In the genomic region with DNA sequence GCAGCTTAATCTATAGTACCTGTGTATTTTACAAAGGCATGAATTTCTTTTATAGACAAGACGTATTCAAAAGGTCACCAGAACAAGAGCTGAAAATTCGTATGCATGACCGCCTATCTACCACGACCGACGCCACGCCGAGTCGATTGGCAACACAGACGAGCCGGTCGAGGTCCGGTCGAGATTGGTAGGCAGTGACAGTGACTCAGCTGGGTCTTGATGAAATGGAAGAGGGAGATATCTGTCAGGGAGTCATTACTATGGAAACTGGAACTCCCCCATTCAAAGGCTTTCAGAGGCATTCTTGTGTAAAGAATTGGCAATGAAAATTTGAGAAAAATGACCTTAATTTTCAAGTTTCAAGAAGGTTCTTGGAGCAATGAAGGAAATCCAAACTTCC, we compare ENCODE assay signal across 14 cellular contexts. TPM values are rescaled to one million over a fixed set of nuclear protein-coding genes. Genes with fewer than 3 reads are reported as not detected.
DNase-seq lines count a peak whose midpoint lies in the region; ATAC-seq and TF ChIP-seq lines count a peak whose summit lies in the region.
"Had no signal": no experiment of that assay in that cellular context is flagged by ENCODE, and none has a peak within 500 bp of the region (broad histone marks: within the 10 kb centered on the region; RNA-seq: fewer than 3 reads in every experiment).

No MANE protein-coding gene starts in this region.

- H3K79me2 ChIP-seq in hepatocyte (peaks cover 66% of the 10 kb centered on the region), trophoblast cell (ENCODE audit: control insufficient read depth, insufficient read depth, low read length, poor library complexity) (peaks cover 18% of the 10 kb centered on the region)

- H4K12ac ChIP-seq in trophoblast cell (ENCODE audit: low read depth, low read length): no peak overlapping the region

- no peaks in the 10 kb centered on the region for H3K9me3 Mint-ChIP-seq in activated T-cell treated with anti-CD3 and anti-CD28 coated beads, Interleukin-2, amount 50 U/mL, for 72 hours
- no peaks in the 10 kb centered on the region for H3K9me3 Mint-ChIP-seq in T-cell
- no peaks in the 10 kb centered on the region for H3K9me3 Mint-ChIP-seq in stimulated activated naive CD8-positive, alpha-beta T cell treated with anti-CD3 and anti-CD28 coated beads, Interleukin-15, Interleukin-2, amounts not matched to agents 100 ng/mL and 50 ng/mL, for 24 hours

- peaks cover 52% of the 10 kb centered on the region for H3K4me1 Mint-ChIP-seq in activated T-cell treated with anti-CD3 and anti-CD28 coated beads, Interleukin-2, amount 50 U/mL, for 72 hours (ENCODE audit: low read depth)
- peaks cover 55 to 58% (median 56%) of the 10 kb centered on the region in 3 donors for H3K4me1 Mint-ChIP-seq in T-cell
- peaks cover 61% of the 10 kb centered on the region for H3K4me1 Mint-ChIP-seq in stimulated activated naive CD8-positive, alpha-beta T cell treated with anti-CD3 and anti-CD28 coated beads, Interleukin-15, Interleukin-2, amounts not matched to agents 100 ng/mL and 50 ng/mL, for 24 hours (ENCODE audit: low read depth)

- no peak for TF ChIP-seq CTCF in hepatocyte (IDR thresholded peaks at IDR 0.05; ENCODE audit: poor library complexity)

- WGBS in hepatocyte (ENCODE audit: low lambda C conversion rate, missing lambda C conversion rate): 96% methylated on average over 14 of the region's 14 CpGs
- no CpG with 5 or more reads among the region's 14 CpGs for WGBS in trophoblast cell (ENCODE audit: extremely low coverage, insufficient coverage, insufficient read length)

- no peak for ATAC-seq in activated T-cell treated with anti-CD3 and anti-CD28 coated beads, Interleukin-2, amount 50 U/mL, for 72 hours (replicated peaks in 1 of 2)
- ATAC-seq in T-cell (replicated peaks in 1 of 4): no peak

- peaks cover 9% of the 10 kb centered on the region for H4K20me1 ChIP-seq in hepatocyte (ENCODE audit: insufficient read depth, poor library complexity, severe bottlenecking)

- CTCF ChIA-PET in T-cell (lab: Charles Lee): interaction anchor here (0.6 kb wide), 2 partner anchors 44 to 89 kb away, joined by 3 to 7 read pairs; a partner anchor contains a TSS

- peaks cover 7% of the 10 kb centered on the region for H3K79me1 ChIP-seq in trophoblast cell (ENCODE audit: low read length)

- H2BK5ac ChIP-seq in trophoblast cell (ENCODE audit: low read depth, low read length, poor library complexity): no peak overlapping the region

- no peaks in the 10 kb centered on the region for H3K27me3 Mint-ChIP-seq in activated T-cell treated with anti-CD3 and anti-CD28 coated beads, Interleukin-2, amount 50 U/mL, for 72 hours (ENCODE audit: low read depth)
- no peaks in the 10 kb centered on the region for H3K27me3 Mint-ChIP-seq in T-cell
- H3K27me3 Mint-ChIP-seq in stimulated activated naive CD8-positive, alpha-beta T cell treated with anti-CD3 and anti-CD28 coated beads, Interleukin-15, Interleukin-2, amounts not matched to agents 100 ng/mL and 50 ng/mL, for 24 hours: no peaks in the 10 kb centered on the region

- H3K27me3 ChIP-seq in hepatocyte (no peaks in the 10 kb centered on the region), trophoblast cell (ENCODE audit: insufficient read depth, low read length) (no peaks in the 10 kb centered on the region)
- H3K27me3 ChIP-seq: adrenal gland had no signal

- H3K4me2 ChIP-seq in hepatocyte (peak overlapping the region; percentile 88), trophoblast cell (ENCODE audit: low read length) (no peak overlapping the region)

- peak overlapping the region; percentile 97 to 98 for H3K4me3 Mint-ChIP-seq in activated T-cell treated with anti-CD3 and anti-CD28 coated beads, Interleukin-2, amount 50 U/mL, for 72 hours
- peak overlapping the region; percentile 51 to 95 (median 57) for H3K4me3 Mint-ChIP-seq in T-cell
- H3K4me3 Mint-ChIP-seq in stimulated activated naive CD8-positive, alpha-beta T cell treated with anti-CD3 and anti-CD28 coated beads, Interleukin-15, Interleukin-2, amounts not matched to agents 100 ng/mL and 50 ng/mL, for 24 hours: peak overlapping the region; percentile 56

- H3K23ac ChIP-seq in trophoblast cell (ENCODE audit: low read length): no peak overlapping the region

- no peak overlapping the region for H3K18ac ChIP-seq in trophoblast cell (ENCODE audit: low read length)

- POLR2A ChIA-PET in T-cell (lab: Charles Lee): no interaction called here

- H3K36me3 ChIP-seq in hepatocyte (replicated peaks; ENCODE audit: insufficient read depth, low read depth) (no peaks in the 10 kb centered on the region), trophoblast cell (ENCODE audit: control insufficient read depth in 1 of 2, insufficient read depth in 2 of 2, low read length in 2 of 2) (peaks cover 21 to 28% of the 10 kb centered on the region in 2 experiments)

- H3K4me1 ChIP-seq in hepatocyte (ENCODE audit: insufficient read depth) (peaks cover 14% of the 10 kb centered on the region), trophoblast cell (ENCODE audit: control insufficient read depth in 1 of 2, insufficient read depth in 2 of 2, low read length in 2 of 2) (peaks cover 3 to 12% of the 10 kb centered on the region in 2 experiments)

- H4K91ac ChIP-seq in trophoblast cell (ENCODE audit: low read depth, low read length): no peak overlapping the region

- peaks cover 6 to 20% of the 10 kb centered on the region in 2 donors for H3K36me3 Mint-ChIP-seq in activated T-cell treated with anti-CD3 and anti-CD28 coated beads, Interleukin-2, amount 50 U/mL, for 72 hours (ENCODE audit: insufficient read depth in 2 of 2)
- peaks cover 10% of the 10 kb centered on the region for H3K36me3 Mint-ChIP-seq in T-cell
- H3K36me3 Mint-ChIP-seq in stimulated activated naive CD8-positive, alpha-beta T cell treated with anti-CD3 and anti-CD28 coated beads, Interleukin-15, Interleukin-2, amounts not matched to agents 100 ng/mL and 50 ng/mL, for 24 hours (ENCODE audit: low read depth): peaks cover 62% of the 10 kb centered on the region

- no peaks in the 10 kb centered on the region for H3K9me3 ChIP-seq in hepatocyte (ENCODE audit: low read depth)
- H3K9me3 ChIP-seq in trophoblast cell (ENCODE audit: insufficient read depth, low read depth, low read length): no peaks in the 10 kb centered on the region
- H3K9me3 ChIP-seq: adrenal gland had no signal

- H3K4ac ChIP-seq in trophoblast cell (ENCODE audit: low read depth, low read length): no peak overlapping the region

- H2BK12ac ChIP-seq in trophoblast cell (ENCODE audit: low read length): no peak overlapping the region

- H2AK5ac ChIP-seq in trophoblast cell (ENCODE audit: low read length): no peak overlapping the region

- H2AFZ ChIP-seq in hepatocyte (no peak overlapping the region), trophoblast cell (ENCODE audit: insufficient read depth, low read length, poor library complexity) (no peak overlapping the region)

- no peak overlapping the region for H3K4me3 ChIP-seq in hepatocyte
- H3K4me3 ChIP-seq in trophoblast cell (ENCODE audit: low read depth, low read length): no peak overlapping the region

- no peak overlapping the region for H2BK120ac ChIP-seq in trophoblast cell (ENCODE audit: insufficient read depth, low read length, poor library complexity)

- no peak for DNase-seq in activated T-cell treated with anti-CD3 and anti-CD28 coated beads, Interleukin-2, amount 50 U/mL, for 72 hours
- no peak for DNase-seq in activated T-cell treated with anti-CD3 and anti-CD28 coated beads, Interleukin-2, amount 50 U/mL, for 48 hours
- no peak for DNase-seq in T-cell
- no peak for DNase-seq in hepatocyte (ENCODE audit: low spot score)
- DNase-seq in occipital lobe (lab: John Stamatoyannopoulos, UW): no peak
- no peak for DNase-seq in NCI-H187 treated with DMSO at 0.1 percent for 48 hours (lab: John Stamatoyannopoulos, UW)
- DNase-seq in trophoblast cell: no peak
- DNase-seq: adrenal gland; AML-193; effector memory CD4-positive, alpha-beta T cell; hippocampal formation; NCI-H1694; stimulated activated CD4-positive, alpha-beta T cell treated with anti-CD3 and anti-CD28 coated beads, Interleukin-4, amount 100 ng/mL, for 1 hour had no signal

- H3K9me2 ChIP-seq in hepatocyte (replicated peaks; ENCODE audit: insufficient read depth): no peaks in the 10 kb centered on the region

- H3K27ac ChIP-seq in hepatocyte (no peak overlapping the region), trophoblast cell (ENCODE audit: low read depth, low read length) (no peak overlapping the region)

- H3K14ac ChIP-seq in trophoblast cell (ENCODE audit: low read length): no peak overlapping the region

- H3K27ac Mint-ChIP-seq in activated T-cell treated with anti-CD3 and anti-CD28 coated beads, Interleukin-2, amount 50 U/mL, for 72 hours: peak overlapping the region; percentile 57
- H3K27ac Mint-ChIP-seq in T-cell: peak overlapping the region in 1 of 2 donors; percentile 55
- peak overlapping the region; percentile 89 for H3K27ac Mint-ChIP-seq in stimulated activated naive CD8-positive, alpha-beta T cell treated with anti-CD3 and anti-CD28 coated beads, Interleukin-15, Interleukin-2, amounts not matched to agents 100 ng/mL and 50 ng/mL, for 24 hours

- no peak overlapping the region for H3K9ac ChIP-seq in trophoblast cell (ENCODE audit: low read length)

- H4K8ac ChIP-seq in trophoblast cell (ENCODE audit: low read depth, low read length): no peak overlapping the region

RNA-seq across cellular contexts. Expression of a gene that starts 2.1 kb away (rescaled TPM):
- total RNA-seq in activated T-cell treated with anti-CD3 and anti-CD28 coated beads, Interleukin-2, amount 50 U/mL, for 72 hours: 100 to 1,000 TPM; 245 to 260 TPM
- total RNA-seq in T-cell: 100 to 1,000 TPM; 119 to 142 (median 127) TPM
- 408 and 516 TPM in 2 replicates for total RNA-seq in hepatocyte
- 617 and 647 TPM in 2 replicates for polyA plus RNA-seq in hepatocyte
- total RNA-seq in occipital lobe: 121 TPM
- polyA plus RNA-seq in trophoblast cell (2013): 848 and 875 TPM in 2 replicates

RNA-seq across cellular contexts. Expression of a gene that starts 2.2 kb away (rescaled TPM):
- 10 to 100 TPM; 41.2 to 54.0 TPM for total RNA-seq in activated T-cell treated with anti-CD3 and anti-CD28 coated beads, Interleukin-2, amount 50 U/mL, for 72 hours
- total RNA-seq in T-cell: 10 to 100 TPM; 24.0 to 53.3 (median 45.2) TPM
- total RNA-seq in hepatocyte: 15.5 and 17.3 TPM in 2 replicates
- polyA plus RNA-seq in hepatocyte: 9.9 and 14.8 TPM in 2 replicates
- 24.3 TPM for total RNA-seq in occipital lobe
- polyA plus RNA-seq in trophoblast cell (2013): 20.4 and 20.9 TPM in 2 replicates

RNA-seq across cellular contexts. Expression of a gene that starts 26.4 kb away (rescaled TPM):
- 1 to 10 TPM; 8.6 to 9.5 TPM for total RNA-seq in activated T-cell treated with anti-CD3 and anti-CD28 coated beads, Interleukin-2, amount 50 U/mL, for 72 hours
- total RNA-seq in T-cell (1 to 10 TPM; 5.6 to 7.0 (median 6.3) TPM), hepatocyte (6.6 and 6.9 TPM in 2 replicates), occipital lobe (13.1 TPM)
- polyA plus RNA-seq in hepatocyte: 5.3 and 5.4 TPM in 2 replicates
- polyA plus RNA-seq in trophoblast cell (2013): 7.9 and 8.6 TPM in 2 replicates

RNA-seq across cellular contexts. Expression of a gene that starts 43.2 kb away (rescaled TPM):
- 10 to 100 TPM; 14.5 to 15.2 TPM for total RNA-seq in activated T-cell treated with anti-CD3 and anti-CD28 coated beads, Interleukin-2, amount 50 U/mL, for 72 hours
- total RNA-seq in T-cell: 1 to 10 TPM; 4.7 to 8.3 (median 7.6) TPM
- 9.0 and 12.6 TPM in 2 replicates for total RNA-seq in hepatocyte
- 5.7 and 7.7 TPM in 2 replicates for polyA plus RNA-seq in hepatocyte
- total RNA-seq in occipital lobe: 12.5 TPM
- polyA plus RNA-seq in trophoblast cell (2013): 6.8 and 7.0 TPM in 2 replicates

RNA-seq across cellular contexts. Expression of a gene that starts 58.0 kb away (rescaled TPM):
- 10 to 100 TPM; 11.6 to 18.8 TPM for total RNA-seq in activated T-cell treated with anti-CD3 and anti-CD28 coated beads, Interleukin-2, amount 50 U/mL, for 72 hours
- total RNA-seq in T-cell (10 to 100 TPM in 4 of 5 donors, 1 to 10 TPM in 1; 8.9 to 76.7 (median 46.8) TPM), hepatocyte (2.1 and 3.2 TPM in 2 replicates), occipital lobe (3.1 TPM)
- 5.5 and 7.9 TPM in 2 replicates for polyA plus RNA-seq in hepatocyte
- polyA plus RNA-seq in trophoblast cell (2013): 8.8 and 10.1 TPM in 2 replicates
